Comparison of ENCODE assay signal across 6 cellular contexts in the genomic region with DNA sequence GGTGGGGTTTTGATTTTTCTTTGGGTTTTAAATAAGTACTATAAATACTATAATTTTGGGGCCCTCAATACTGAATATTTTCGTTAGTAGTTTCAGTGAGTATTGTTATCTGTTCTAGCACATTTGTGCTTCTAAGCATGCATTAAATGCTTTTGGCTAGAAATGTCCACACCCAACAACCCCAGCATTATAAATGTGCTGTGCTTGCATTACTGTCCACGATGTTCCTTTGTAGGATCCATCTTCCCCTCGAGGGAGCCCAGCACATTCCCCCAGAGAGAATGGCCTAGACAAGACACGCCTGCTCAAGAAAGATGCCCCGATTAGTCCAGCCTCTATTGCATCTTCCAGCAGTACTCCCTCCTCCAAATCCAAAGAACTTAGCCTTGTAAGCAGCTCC.
"Had no signal": no experiment of that assay in that cellular context is flagged by ENCODE, and none has a peak within 500 bp of the region (broad histone marks: within the 10 kb centered on the region; RNA-seq: fewer than 3 reads in every experiment).

No MANE protein-coding gene starts in this region.

- H3K9me3 Mint-ChIP-seq: GM23338, H9, IgD-negative memory B cell had no signal

- H2AFZ ChIP-seq: GM23338 had no signal

- H3K27ac Mint-ChIP-seq: GM23338 had no signal

- H3K4me3 ChIP-seq: GM23338 had no signal

- H3K27ac ChIP-seq: HL-60 had no signal

- H3K27me3 Mint-ChIP-seq: IgD-negative memory B cell had no signal

- H3K4me3 Mint-ChIP-seq: GM23338, H9, IgD-negative memory B cell had no signal

- H3K4me2 ChIP-seq: GM23338 had no signal

- DNase-seq: H9, HCEC 1CT, KBM-7 had no signal

- ATAC-seq: GM23338 had no signal
